8 cellular contexts compared by ENCODE assay signal in genomic region chr21:46322351-46323226, GRCh38. TPM values are rescaled to one million over a fixed set of nuclear protein-coding genes. Genes with fewer than 3 reads are reported as not detected.
DNase-seq lines count a peak whose midpoint lies in the region; ATAC-seq, FAIRE-seq and TF ChIP-seq lines count a peak whose summit lies in the region.

No MANE protein-coding gene starts in this region.

- under 1% methylated on average over 50 of the region's 50 CpGs for WGBS in K562 (ENCODE audit: insufficient coverage, low coverage, missing lambda C conversion rate)
- WGBS in lower leg skin, 2 donors, result 5 to 6% methylated on average over 49 to 50 of the region's 50 CpGs

- H3K4me1 ChIP-seq in K562 (replicated peaks in 1 of 2; ENCODE audit: control insufficient read depth in 2 of 2, insufficient read depth in 2 of 2, low read length in 2 of 2), result peaks cover 32 to 70% of the 10 kb centered on the region in 2 experiments; a peak in 4 of 5 replicates
- H3K4me1 ChIP-seq in tibial artery, result peaks cover 0 to 27% (median 20%) of the 10 kb centered on the region in 4 donors

- no peak for TF ChIP-seq POLR2A in K562 (conservative IDR thresholded peaks at IDR 0.05)
- no peak for TF ChIP-seq POLR2A in lower leg skin (IDR thresholded peaks at IDR 0.05)

- POLR2A ChIA-PET in K562 (lab: Yijun Ruan, JAX), result interaction anchor here (0.6 to 1.8 kb wide), 18 partner anchors 9 to 345 kb away, joined by 3 to 12 read pairs (median 4); partner anchors contain the start of genes LSS, MCM3AP and YBEY

- BruUV-seq in K562 (replicated peaks; lab: Mats Ljungman, UMichigan), result TSS peak; percentile 63

- DNase-seq in GM03348 (ENCODE audit: low spot score) (peak; percentile 50), MV-4-11 (lab: John Stamatoyannopoulos, UW) (peak; percentile 23), K562 (ENCODE audit: extremely low read depth in 1 of 4, low spot score in 3 of 4) (peak in 1 of 4 experiments; percentile 57), lower leg skin (ENCODE audit: low spot score in 2 of 2) (no peak), tibial artery (no peak), NCI-H128 (lab: John Stamatoyannopoulos, UW; ENCODE audit: unreplicated experiment) (no peak)

- in situ Hi-C loops in K562 (cut with MboI), result no loop called here

- ATAC-seq in K562 (no peak), HG02642 (IDR thresholded peaks at IDR 0.05; ENCODE audit: poor library complexity, unreplicated experiment) (no peak), GM21717 (IDR thresholded peaks at IDR 0.05; ENCODE audit: unreplicated experiment) (no peak)

- H4K20me1 ChIP-seq in K562 (replicated peaks; ENCODE audit: control insufficient read depth, insufficient read depth, low read length), result peaks cover 26% of the 10 kb centered on the region

- H3K27ac ChIP-seq in K562 (ENCODE audit: extremely low read depth, low read depth, low read length), result peak overlapping the region; percentile 99
- peak overlapping the region in 1 of 2 donors; percentile 99 for H3K27ac ChIP-seq in tibial artery

- peaks cover 36% of the 10 kb centered on the region for H3K36me3 ChIP-seq in K562 (ENCODE audit: control insufficient read depth, insufficient read depth, low read length)
- peaks cover 0 to 5% (median 0%) of the 10 kb centered on the region in 3 donors for H3K36me3 ChIP-seq in tibial artery

- H3K9me3 ChIP-seq in K562 (replicated peaks; ENCODE audit: control insufficient read depth, insufficient read depth, low read depth, low read length) (no peaks in the 10 kb centered on the region), tibial artery (no peaks in the 10 kb centered on the region)

- peaks cover 76% of the 10 kb centered on the region for H3K79me2 ChIP-seq in K562 (ENCODE audit: control insufficient read depth, insufficient read depth, low read length)

- FAIRE-seq in K562 (lab: Jason Lieb, UNC), result no peak

- peak overlapping the region; percentile 99 for H3K9ac ChIP-seq in K562 (ENCODE audit: insufficient read depth in 1 of 2, low read depth in 2 of 2, low read length in 2 of 2)

- H3K9me1 ChIP-seq in K562 (ENCODE audit: control insufficient read depth, insufficient read depth, low read length), result no peaks in the 10 kb centered on the region

- H3K4me3 ChIP-seq in K562, result peak overlapping the region; percentile 89
- peak overlapping the region; percentile 49 for H3K4me3 ChIP-seq in lower leg skin (ENCODE audit: low read depth, poor library complexity, severe bottlenecking)
- H3K4me3 ChIP-seq in tibial artery, result peak overlapping the region; percentile 70 to 100

- intact Hi-C loops in K562 (cut with micrococcal nuclease), result loop anchor here (1.0 kb wide), 1 partner anchor 136 kb away; the partner anchor contains the start of gene DIP2A
- intact Hi-C loops in lower leg skin (cut with DNase I; ENCODE audit: low total_unique reads), result no loop called here
- intact Hi-C loops in tibial artery (cut with DNase I; ENCODE audit: low total_unique reads), result loop anchor here (2.0 to 10.0 kb wide), 2 partner anchors 36 to 98 kb away; partner anchors contain the start of genes LSS and YBEY

- H3K4me2 ChIP-seq in K562 (ENCODE audit: insufficient read depth, low read length), result peak overlapping the region; percentile 91

- no peak for TF ChIP-seq CTCF in K562 (IDR thresholded peaks at IDR 0.05 in 2 of 3, conservative IDR thresholded peaks at IDR 0.05 in 1 of 3; ENCODE audit: insufficient read depth in 2 of 3, low read depth in 1 of 3, low read length in 3 of 3)
- no peak for TF ChIP-seq CTCF in lower leg skin (IDR thresholded peaks at IDR 0.05)
- no peak for TF ChIP-seq CTCF in tibial artery (IDR thresholded peaks at IDR 0.05)

- no peaks in the 10 kb centered on the region for H3K27me3 ChIP-seq in K562 (ENCODE audit: control insufficient read depth in 2 of 2, insufficient read depth in 2 of 2, low read length in 2 of 2)
- H3K27me3 ChIP-seq in tibial artery, result no peaks in the 10 kb centered on the region

- TF ChIP-seq EP300 in K562 (IDR thresholded peaks at IDR 0.05; ENCODE audit: low read length), result no peak

- no peak overlapping the region for H2AFZ ChIP-seq in K562 (ENCODE audit: low read depth, low read length)

- CTCF ChIA-PET in K562 (lab: Yijun Ruan, JAX; ENCODE audit: low intra/inter-chr PET ratio), result interaction anchor here (0.6 kb wide), 1 partner anchor 409 kb away, joined by 4 read pairs; no protein-coding TSS in a partner anchor

- TF ChIP-seq RAD21 in K562 (CRISPR knock-in tag; conservative IDR thresholded peaks at IDR 0.05 in 1 of 2, IDR thresholded peaks at IDR 0.05 in 1 of 2), result no peak

RNA-seq across cellular contexts. Expression of gene C21orf58, which starts 1.1 kb away (rescaled TPM):
- total RNA-seq in K562 (2011; cell fraction: chromatin; rRNA removed; ENCODE audit: low replicate concordance), result 76.9 and 158 TPM in 2 replicates
- 122 and 125 TPM in 2 replicates for total RNA-seq in K562 (2011; cell fraction: nucleolus; rRNA removed)
- 94.2 and 95.7 TPM in 2 replicates for total RNA-seq in K562 (2011; cell fraction: nucleoplasm; rRNA removed)
- total RNA-seq in K562 (2014; rRNA removed), result 20.1 and 22.4 TPM in 2 replicates
- 4.5 and 6.0 TPM in 2 replicates for total RNA-seq in K562 (2014; rRNA removed; fragmentation: Illumina TruSeq; extraction: Trizol)
- 13.5 and 14.2 TPM in 2 replicates for total RNA-seq in K562 (2015; rRNA removed; fragmentation: Illumina TruSeq; extraction: Trizol)
- 29.1 and 30.5 TPM in 2 replicates for total RNA-seq in K562 (2021)
- polyA plus RNA-seq in K562 (2011; rRNA removed), result 12.4 and 16.7 TPM in 2 replicates
- polyA plus RNA-seq in K562 (2011; cell fraction: cytosol; rRNA removed), result 13.8 and 15.9 TPM in 2 replicates
- 66.8 and 97.1 TPM in 2 replicates for polyA plus RNA-seq in K562 (2011; cell fraction: nucleus; rRNA removed)
- 14.5 and 40.1 TPM in 2 replicates for polyA plus RNA-seq in K562 (2012)
- polyA plus RNA-seq in K562 (2014; fragmentation: Illumina TruSeq; extraction: Trizol), result 10.6 and 16.1 TPM in 2 replicates
- 1 to 10 TPM; 1.2 to 1.9 TPM for polyA plus RNA-seq in K562 (2014; fragmentation: Nextera tagmentation; extraction: Ambion mirVana)
- polyA plus RNA-seq in K562 (2014; rRNA removed), result 27.9 and 30.0 TPM in 2 replicates
- polyA minus RNA-seq in K562 (2011; rRNA and poly(A)+ RNA removed), result 11.0 and 11.9 TPM in 2 replicates
- 9.0 and 10.6 TPM in 2 replicates for polyA minus RNA-seq in K562 (2011; cell fraction: cytosol; rRNA and poly(A)+ RNA removed)
- polyA minus RNA-seq in K562 (2011; cell fraction: nucleus; rRNA and poly(A)+ RNA removed), result 48.5 and 60.9 TPM in 2 replicates
- 1 to 10 TPM; 2.2 to 4.8 (median 2.3) TPM for total RNA-seq in lower leg skin

RNA-seq across cellular contexts. Expression of gene PCNT, which starts 1.4 kb away (rescaled TPM):
- 228 and 231 TPM in 2 replicates for total RNA-seq in K562 (2011; cell fraction: chromatin; rRNA removed; ENCODE audit: low replicate concordance)
- total RNA-seq in K562 (2011; cell fraction: nucleolus; rRNA removed), result 111 and 116 TPM in 2 replicates
- total RNA-seq in K562 (2011; cell fraction: nucleoplasm; rRNA removed), result 105 and 117 TPM in 2 replicates
- total RNA-seq in K562 (2014; rRNA removed), result 31.3 and 36.8 TPM in 2 replicates
- 32.5 and 33.8 TPM in 2 replicates for total RNA-seq in K562 (2014; rRNA removed; fragmentation: Illumina TruSeq; extraction: Trizol)
- total RNA-seq in K562 (2015; rRNA removed; fragmentation: Illumina TruSeq; extraction: Trizol), result 29.7 and 30.9 TPM in 2 replicates
- 43.7 and 53.5 TPM in 2 replicates for total RNA-seq in K562 (2021)
- 23.9 and 27.8 TPM in 2 replicates for polyA plus RNA-seq in K562 (2011; rRNA removed)
- 12.2 and 15.3 TPM in 2 replicates for polyA plus RNA-seq in K562 (2011; cell fraction: cytosol; rRNA removed)
- 138 and 140 TPM in 2 replicates for polyA plus RNA-seq in K562 (2011; cell fraction: nucleus; rRNA removed)
- polyA plus RNA-seq in K562 (2012), result 30.2 and 40.7 TPM in 2 replicates
- 32.1 and 34.5 TPM in 2 replicates for polyA plus RNA-seq in K562 (2014; fragmentation: Illumina TruSeq; extraction: Trizol)
- 10 to 100 TPM in 1 of 2 experiments, 1 to 10 TPM in 1; 9.1 to 16.4 TPM for polyA plus RNA-seq in K562 (2014; fragmentation: Nextera tagmentation; extraction: Ambion mirVana)
- 35.9 and 41.2 TPM in 2 replicates for polyA plus RNA-seq in K562 (2014; rRNA removed)
- 81.0 and 84.8 TPM in 2 replicates for polyA minus RNA-seq in K562 (2011; rRNA and poly(A)+ RNA removed)
- 18.4 and 26.1 TPM in 2 replicates for polyA minus RNA-seq in K562 (2011; cell fraction: cytosol; rRNA and poly(A)+ RNA removed)
- polyA minus RNA-seq in K562 (2011; cell fraction: nucleus; rRNA and poly(A)+ RNA removed), result 52.5 and 71.8 TPM in 2 replicates
- 10 to 100 TPM; 30.3 to 44.0 (median 33.3) TPM for total RNA-seq in lower leg skin

RNA-seq across cellular contexts. Expression of gene YBEY, which starts 36.4 kb away (rescaled TPM):
- total RNA-seq in K562 (2011; cell fraction: chromatin; rRNA removed; ENCODE audit: low replicate concordance), result 18.6 and 19.3 TPM in 2 replicates
- 15.7 and 16.2 TPM in 2 replicates for total RNA-seq in K562 (2011; cell fraction: nucleolus; rRNA removed)
- total RNA-seq in K562 (2011; cell fraction: nucleoplasm; rRNA removed), result 18.8 and 20.2 TPM in 2 replicates
- total RNA-seq in K562 (2014; rRNA removed) (10.7 and 12.4 TPM in 2 replicates), K562 (2014; rRNA removed; fragmentation: Illumina TruSeq; extraction: Trizol) (12.4 and 14.0 TPM in 2 replicates), K562 (2015; rRNA removed; fragmentation: Illumina TruSeq; extraction: Trizol) (14.3 and 15.6 TPM in 2 replicates), K562 (2021) (10.5 and 10.7 TPM in 2 replicates), lower leg skin (10 to 100 TPM in 3 of 4 donors, 1 to 10 TPM in 1; 7.4 to 21.7 (median 17.0) TPM)
- polyA plus RNA-seq in K562 (2011; rRNA removed) (9.9 and 15.9 TPM in 2 replicates), K562 (2014; fragmentation: Illumina TruSeq; extraction: Trizol) (14.1 and 14.7 TPM in 2 replicates), K562 (2014; fragmentation: Nextera tagmentation; extraction: Ambion mirVana) (1 to 10 TPM; 6.4 to 9.4 TPM), K562 (2014; rRNA removed) (28.0 and 39.6 TPM in 2 replicates)
- 8.1 and 10.3 TPM in 2 replicates for polyA plus RNA-seq in K562 (2011; cell fraction: cytosol; rRNA removed)
- polyA plus RNA-seq in K562 (2011; cell fraction: nucleus; rRNA removed), result 6.9 and 7.3 TPM in 2 replicates
- polyA plus RNA-seq in K562 (2012), result 13.9 and 16.0 TPM in 2 replicates
- 7.3 and 8.3 TPM in 2 replicates for polyA minus RNA-seq in K562 (2011; rRNA and poly(A)+ RNA removed)
- polyA minus RNA-seq in K562 (2011; cell fraction: cytosol; rRNA and poly(A)+ RNA removed), result 2.5 and 5.2 TPM in 2 replicates
- polyA minus RNA-seq in K562 (2011; cell fraction: nucleus; rRNA and poly(A)+ RNA removed), result 4.6 and 6.9 TPM in 2 replicates

RNA-seq across cellular contexts. Expression of gene MCM3AP, which starts 37.2 kb away (rescaled TPM):
- total RNA-seq in K562 (2011; cell fraction: chromatin; rRNA removed; ENCODE audit: low replicate concordance), result 521 and 755 TPM in 2 replicates
- total RNA-seq in K562 (2011; cell fraction: nucleolus; rRNA removed), result 321 and 328 TPM in 2 replicates
- total RNA-seq in K562 (2011; cell fraction: nucleoplasm; rRNA removed), result 365 and 369 TPM in 2 replicates
- total RNA-seq in K562 (2014; rRNA removed) (98.9 and 106 TPM in 2 replicates), K562 (2014; rRNA removed; fragmentation: Illumina TruSeq; extraction: Trizol) (69.2 and 73.1 TPM in 2 replicates), K562 (2015; rRNA removed; fragmentation: Illumina TruSeq; extraction: Trizol) (65.1 and 80.9 TPM in 2 replicates), K562 (2021) (154 and 179 TPM in 2 replicates), lower leg skin (10 to 100 TPM; 45.5 to 71.4 (median 57.7) TPM)
- polyA plus RNA-seq in K562 (2011; rRNA removed) (60.4 and 69.6 TPM in 2 replicates), K562 (2014; fragmentation: Illumina TruSeq; extraction: Trizol) (65.9 and 75.9 TPM in 2 replicates), K562 (2014; fragmentation: Nextera tagmentation; extraction: Ambion mirVana) (1 to 10 TPM; 6.5 to 9.1 TPM), K562 (2014; rRNA removed) (75.4 and 82.8 TPM in 2 replicates)
- polyA plus RNA-seq in K562 (2011; cell fraction: cytosol; rRNA removed), result 46.8 and 52.9 TPM in 2 replicates
- 172 and 195 TPM in 2 replicates for polyA plus RNA-seq in K562 (2011; cell fraction: nucleus; rRNA removed)
- polyA plus RNA-seq in K562 (2012), result 67.7 and 73.1 TPM in 2 replicates
- polyA minus RNA-seq in K562 (2011; rRNA and poly(A)+ RNA removed), result 102 and 106 TPM in 2 replicates
- 116 and 119 TPM in 2 replicates for polyA minus RNA-seq in K562 (2011; cell fraction: cytosol; rRNA and poly(A)+ RNA removed)
- polyA minus RNA-seq in K562 (2011; cell fraction: nucleus; rRNA and poly(A)+ RNA removed), result 122 and 182 TPM in 2 replicates

Comparison
In these comparisons a context has a peak if more than half of its experiments do, and no peak if none do; other contexts are left out.
1. DNase-seq: peak in GM03348 (single experiment) and MV-4-11 (single experiment); none in lower leg skin (0 of 2), tibial artery (0 of 2) and NCI-H128 (single experiment).
2. Peak in every context shown above with its lines, with median percentiles within 50 percentile points of each other: H3K4me3 ChIP-seq.